ENCODE assay signal across 18 cellular contexts in the genomic region with DNA sequence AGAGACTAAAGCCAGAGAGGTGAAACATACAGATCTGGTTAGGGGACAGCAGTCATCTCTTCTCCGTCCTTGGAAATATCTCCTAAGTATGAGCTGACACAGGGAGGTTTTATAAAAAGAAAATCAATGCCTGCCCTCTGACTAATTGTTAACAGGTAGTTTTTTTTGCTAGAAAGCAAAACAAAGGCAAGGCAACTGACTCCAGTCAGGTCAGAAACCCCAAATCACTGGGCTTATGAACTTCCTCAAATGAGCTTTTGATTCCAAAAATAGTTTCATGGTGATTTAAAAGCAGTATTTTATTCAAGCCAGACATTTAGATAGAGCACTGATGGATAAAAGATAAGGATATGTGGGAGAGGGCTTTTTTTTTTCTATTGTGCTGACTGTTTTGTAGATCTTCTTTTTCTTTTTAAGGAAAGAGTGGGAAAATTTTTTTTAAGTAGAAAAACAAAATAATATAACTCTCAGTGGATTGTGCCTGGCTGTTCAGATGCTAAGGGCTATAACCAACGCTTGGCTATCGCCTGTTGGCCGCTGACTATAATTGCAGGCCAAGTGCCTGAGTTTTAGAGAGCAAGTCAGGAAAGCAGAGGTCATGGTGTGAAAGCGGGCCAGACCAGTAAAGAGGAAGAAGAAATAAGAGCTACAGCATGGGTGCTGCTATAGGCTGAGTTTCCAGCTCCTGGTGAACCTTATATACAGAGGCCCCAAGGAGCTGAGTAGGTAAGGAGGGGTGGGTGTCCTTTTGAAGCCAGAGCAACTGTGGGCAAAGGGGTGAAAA. TPM values are rescaled to one million over a fixed set of nuclear protein-coding genes. Genes with fewer than 3 reads are reported as not detected.
DNase-seq lines count a peak whose midpoint lies in the region; ATAC-seq and TF ChIP-seq lines count a peak whose summit lies in the region.
"Had no signal": no experiment of that assay in that cellular context is flagged by ENCODE, and none has a peak within 500 bp of the region (broad histone marks: within the 10 kb centered on the region; RNA-seq: fewer than 3 reads in every experiment).

No MANE protein-coding gene starts in this region.

- H3K9ac ChIP-seq in BLaER1: no peak overlapping the region

- H3K36me3 ChIP-seq in BLaER1: no peaks in the 10 kb centered on the region
- no peaks in the 10 kb centered on the region for H3K36me3 ChIP-seq in hepatocyte (replicated peaks; ENCODE audit: insufficient read depth, low read depth)
- H3K36me3 ChIP-seq: left lung had no signal

- peaks cover 52% of the 10 kb centered on the region for H3K27me3 ChIP-seq in BLaER1
- H3K27me3 ChIP-seq in hepatocyte: no peaks in the 10 kb centered on the region
- no peaks in the 10 kb centered on the region for H3K27me3 ChIP-seq in right cardiac atrium (ENCODE audit: control insufficient read depth, insufficient read depth)
- H3K27me3 ChIP-seq: left lung had no signal

- H3K9me3 ChIP-seq in BLaER1 (no peaks in the 10 kb centered on the region), hepatocyte (ENCODE audit: low read depth) (no peaks in the 10 kb centered on the region), right cardiac atrium (ENCODE audit: control insufficient read depth, low read length) (no peaks in the 10 kb centered on the region)
- H3K9me3 ChIP-seq: A549, left lung had no signal

- H3K4me2 ChIP-seq in BLaER1 (peak overlapping the region; percentile 29; the same call in 1 of the 2 replicates), hepatocyte (no peak overlapping the region)
- H3K4me2 ChIP-seq: A549 had no signal

- H3K4me3 ChIP-seq in BLaER1: no peak overlapping the region
- no peak overlapping the region for H3K4me3 ChIP-seq in hepatocyte
- H3K4me3 ChIP-seq in right cardiac atrium (ENCODE audit: low read length): no peak overlapping the region
- H3K4me3 ChIP-seq: A549, left lung had no signal

- H4K20me1 ChIP-seq in BLaER1 (peaks cover 46% of the 10 kb centered on the region), hepatocyte (ENCODE audit: insufficient read depth, poor library complexity, severe bottlenecking) (no peaks in the 10 kb centered on the region)

- DNase-seq in NOMO-1 treated with DMSO at 0.1 percent for 48 hours (lab: John Stamatoyannopoulos, UW; ENCODE audit: unreplicated experiment): peak; percentile 61
- no peak for DNase-seq in hepatocyte (ENCODE audit: low spot score)
- no peak for DNase-seq in right cardiac atrium
- DNase-seq in activated effector memory CD4-positive, alpha-beta T cell treated with Interleukin-2 at 50 U/mL for 16 hours: no peak
- DNase-seq in activated T-cell treated with anti-CD3 and anti-CD28 coated beads, Interleukin-2, amount 50 U/mL, for 48 hours: no peak
- DNase-seq: activated CD4-positive, alpha-beta T cell treated with anti-CD3 and anti-CD28 coated beads, Interleukin-2, amount 50 U/mL, for 1 hour; activated naive CD8-positive, alpha-beta T cell treated with anti-CD3 and anti-CD28 coated beads for 36 hours; EL; HFFc6; left lung; NCI-H1092 treated with DMSO at 0.1 percent for 48 hours; NCI-H526; stimulated activated naive CD4-positive, alpha-beta T cell; SW 1271 had no signal

- no peak overlapping the region for H2AFZ ChIP-seq in hepatocyte

- no peaks in the 10 kb centered on the region for H3K79me2 ChIP-seq in hepatocyte

- H3K4me1 ChIP-seq in BLaER1 (peaks cover 31% of the 10 kb centered on the region), hepatocyte (ENCODE audit: insufficient read depth) (peaks cover 7% of the 10 kb centered on the region), right cardiac atrium (ENCODE audit: control insufficient read depth, insufficient read depth, low read length) (no peaks in the 10 kb centered on the region)
- H3K4me1 ChIP-seq: A549 had no signal

- WGBS in hepatocyte (ENCODE audit: low lambda C conversion rate, missing lambda C conversion rate): 85% methylated on average over 5 of the region's 5 CpGs
- WGBS in right cardiac atrium: 69% methylated on average over 5 of the region's 5 CpGs

- ATAC-seq in GM21447 (IDR thresholded peaks at IDR 0.05; ENCODE audit: unreplicated experiment) (peak; percentile 69), right cardiac atrium (no peak), GM19397 (IDR thresholded peaks at IDR 0.05; ENCODE audit: unreplicated experiment) (no peak)

- no peaks in the 10 kb centered on the region for H3K9me2 ChIP-seq in hepatocyte (replicated peaks; ENCODE audit: insufficient read depth)

- intact Hi-C loops in right cardiac atrium (cut with DNase I): no loop called here

- H3K27ac ChIP-seq in BLaER1 (no peak overlapping the region), hepatocyte (peak overlapping the region; percentile 96), right cardiac atrium (ENCODE audit: low read length) (no peak overlapping the region)
- H3K27ac ChIP-seq: A549, left lung had no signal

- TF ChIP-seq CTCF in hepatocyte (IDR thresholded peaks at IDR 0.05; ENCODE audit: poor library complexity): peak; percentile 20

RNA-seq across cellular contexts. Expression of gene MRPL35, which starts 44.9 kb away (rescaled TPM):
- total RNA-seq in hepatocyte: 22.4 and 33.1 TPM in 2 replicates
- 23.9 and 36.8 TPM in 2 replicates for polyA plus RNA-seq in hepatocyte
- 10 to 100 TPM; 53.7 to 78.6 (median 63.5) TPM for total RNA-seq in right cardiac atrium
- 48.5 TPM for polyA plus RNA-seq in right cardiac atrium

RNA-seq across cellular contexts. Expression of gene IMMT, which starts 48.9 kb away (rescaled TPM):
- total RNA-seq in hepatocyte (60.1 and 63.2 TPM in 2 replicates), right cardiac atrium (100 to 1,000 TPM; 188 to 204 (median 201) TPM)
- polyA plus RNA-seq in hepatocyte (67.9 and 70.7 TPM in 2 replicates), right cardiac atrium (132 TPM)
